Comparison of ENCODE assay signal across 7 cellular contexts in genomic region chr17:12269751-12270150, GRCh38.
"Had no signal": no experiment of that assay in that cellular context is flagged by ENCODE, and none has a peak within 500 bp of the region (broad histone marks: within the 10 kb centered on the region; RNA-seq: fewer than 3 reads in every experiment).

No MANE protein-coding gene starts in this region.

- FAIRE-seq: H1, H54, HTR-8/SVneo had no signal

- H3K4me3 ChIP-seq: GM23338 had no signal

- H3K4me2 ChIP-seq: GM23338 had no signal

- ATAC-seq: GM23338 had no signal

- DNase-seq: H9, HCEC 1CT, KG1 had no signal

- H2AFZ ChIP-seq: GM23338 had no signal
